In genomic region chr1:44739361-44740178, GRCh38 we compare ENCODE assay signal across 1 cellular context.
TF ChIP-seq lines count a peak whose summit lies in the region.

Gene KIF2C (plus strand): TSS chr1:44739837. CDS start chr1:44739933, 96 bp downstream.

TF ChIP-seq in HepG2, 621 proteins besides CTCF, POLR2A, EP300 and RAD21 (continued from another document and continues in another):
- TF ChIP-seq ZNF512 (CRISPR knock-in tag; IDR thresholded peaks at IDR 0.05) (no peak), ZSCAN9 (CRISPR knock-in tag; IDR thresholded peaks at IDR 0.05; ENCODE audit: borderline replicate concordance) (peak; percentile 72; the same call in 1 of the 2 replicates), MLXIP (CRISPR knock-in tag; IDR thresholded peaks at IDR 0.05; ENCODE audit: borderline replicate concordance) (no peak), ZBTB4 (CRISPR knock-in tag; IDR thresholded peaks at IDR 0.05; ENCODE audit: borderline replicate concordance) (0 out of 2 replicates have a peak, but pooled peaks have one; percentile 27), MYC (CRISPR knock-in tag; IDR thresholded peaks at IDR 0.05; ENCODE audit: borderline replicate concordance) (peak; percentile 81; the same call in 1 of the 2 replicates), ZNF569 (CRISPR knock-in tag; IDR thresholded peaks at IDR 0.05; ENCODE audit: borderline replicate concordance) (no peak; the same call in 1 of the 2 replicates), CHD2 (IDR thresholded peaks at IDR 0.05; ENCODE audit: low read depth, low read length) (no peak), FOXO1 (CRISPR knock-in tag; IDR thresholded peaks at IDR 0.05) (no peak), ZNF468 (CRISPR knock-in tag; IDR thresholded peaks at IDR 0.05) (no peak), ZBTB25 (CRISPR knock-in tag; IDR thresholded peaks at IDR 0.05) (no peak), ZNF660 (CRISPR knock-in tag; IDR thresholded peaks at IDR 0.05; ENCODE audit: borderline replicate concordance, low read depth) (no peak), HNF1B (CRISPR knock-in tag; IDR thresholded peaks at IDR 0.05) (peak; percentile 82), KIAA2018 (CRISPR knock-in tag; IDR thresholded peaks at IDR 0.05; ENCODE audit: borderline replicate concordance) (no peak), ZNF18 (CRISPR knock-in tag; IDR thresholded peaks at IDR 0.05; ENCODE audit: insufficient replicate concordance) (peak; percentile 22), ZNF7 (CRISPR knock-in tag; IDR thresholded peaks at IDR 0.05) (no peak), SIX1 (CRISPR knock-in tag; IDR thresholded peaks at IDR 0.05; ENCODE audit: borderline replicate concordance) (peak; percentile 17; the same call in 1 of the 2 replicates), KLF13 (CRISPR knock-in tag; IDR thresholded peaks at IDR 0.05) (peak; percentile 77; the same call in 1 of the 2 replicates), ZNF687 (CRISPR knock-in tag; IDR thresholded peaks at IDR 0.05) (peak; percentile 93), NFYC (CRISPR knock-in tag; IDR thresholded peaks at IDR 0.05) (peak; percentile 68), E2F2 (CRISPR knock-in tag; IDR thresholded peaks at IDR 0.05; ENCODE audit: borderline replicate concordance) (peak; percentile 80; the same call in 1 of the 2 replicates), ZFP1 (CRISPR knock-in tag; IDR thresholded peaks at IDR 0.05) (0 out of 2 replicates have a peak, but pooled peaks have one; percentile 50)
